In genomic region chr4:145061325-145061920, GRCh38 we compare ENCODE assay signal across 9 cellular contexts. TPM values are rescaled to one million over a fixed set of nuclear protein-coding genes. Genes with fewer than 3 reads are reported as not detected.
DNase-seq lines count a peak whose midpoint lies in the region; ATAC-seq and TF ChIP-seq lines count a peak whose summit lies in the region.
"Had no signal": no experiment of that assay in that cellular context is flagged by ENCODE, and none has a peak within 500 bp of the region (broad histone marks: within the 10 kb centered on the region; RNA-seq: fewer than 3 reads in every experiment).

No MANE protein-coding gene starts in this region.

- H3K4me1 ChIP-seq in PC-3 (ENCODE audit: insufficient read depth, low read length) = no peaks in the 10 kb centered on the region
- H3K4me1 ChIP-seq: SJSA1 had no signal

- no peak overlapping the region for H3K4me2 ChIP-seq in PC-3 (ENCODE audit: low read length)

- H3K27ac ChIP-seq in PC-3 (ENCODE audit: low read length) = no peak overlapping the region
- H3K27ac ChIP-seq: SJSA1 had no signal

- intact Hi-C loops in PC-3 (cut with micrococcal nuclease) = loop anchor here (1.0 to 10.0 kb wide), 7 partner anchors 271 to 887 kb away; no protein-coding TSS in a partner anchor

- ATAC-seq in GM21367 (IDR thresholded peaks at IDR 0.05; ENCODE audit: unreplicated experiment) (peak; percentile 53), PC-3 (peak; percentile 64), esophagus mucosa (peak; percentile 44), omental fat pad (ENCODE audit: low FRiP score) (peak; percentile 66), HG02588 (IDR thresholded peaks at IDR 0.05; ENCODE audit: unreplicated experiment) (no peak)

- no peaks in the 10 kb centered on the region for H3F3A ChIP-seq in PC-3 (ENCODE audit: low read length, unreplicated experiment)

- H3K4me3 ChIP-seq in Jurkat, Clone E6-1 (ENCODE audit: low read length) = no peak overlapping the region
- H3K4me3 ChIP-seq in PC-3 (ENCODE audit: low read length) = no peak overlapping the region
- H3K4me3 ChIP-seq: SJSA1 had no signal

- no peaks in the 10 kb centered on the region for H3K27me3 ChIP-seq in PC-3 (ENCODE audit: low read length)
- H3K27me3 ChIP-seq: SJSA1 had no signal

- POLR2A ChIA-PET in PC-3 (lab: Charles Lee; ENCODE audit: unreplicated experiment) = no interaction called here

- no peak overlapping the region for H3K9ac ChIP-seq in PC-3 (ENCODE audit: low read length)

- DNase-seq in DMS114 treated with DMSO at 0.1 percent for 48 hours (lab: John Stamatoyannopoulos, UW; ENCODE audit: unreplicated experiment) = peak; percentile 58
- peak; percentile 77 for DNase-seq in Jurkat, Clone E6-1 (ENCODE audit: low read depth, low spot score)
- peak; percentile 77 for DNase-seq in PC-3
- DNase-seq in omental fat pad (ENCODE audit: low spot score) = no peak
- no peak for DNase-seq in stimulated activated CD4-positive, alpha-beta T cell treated with anti-CD3 and anti-CD28 coated beads, Interleukin-2, amount 100 ng/mL, for 24 hours

- H4K20me1 ChIP-seq in PC-3 (ENCODE audit: low read length) = no peaks in the 10 kb centered on the region

- H3K9me3 ChIP-seq in PC-3 (ENCODE audit: low read length) = no peaks in the 10 kb centered on the region
- H3K9me3 ChIP-seq: SJSA1 had no signal

- H3K9me2 ChIP-seq in PC-3 (replicated peaks; ENCODE audit: low read length) = no peaks in the 10 kb centered on the region

- H3K79me2 ChIP-seq in PC-3 (ENCODE audit: low read length) = no peaks in the 10 kb centered on the region

- no TSS peak for BruUV-seq in PC-3 (replicated peaks; lab: Mats Ljungman, UMichigan)

- TF ChIP-seq CTCF in PC-3 (conservative IDR thresholded peaks at IDR 0.05; ENCODE audit: low read depth, low read length) = peak; percentile 85
- no peak for TF ChIP-seq CTCF in omental fat pad (IDR thresholded peaks at IDR 0.05)

- H2AFZ ChIP-seq in PC-3 (ENCODE audit: low read length) = no peak overlapping the region

- CTCF ChIA-PET in PC-3 (lab: Charles Lee) = interaction anchor here (0.7 to 0.9 kb wide), 2 partner anchors 37 to 370 kb away, joined by 3 read pairs; partner anchors contain the start of genes ABCE1 and ANAPC10

- no peaks in the 10 kb centered on the region for H3K36me3 ChIP-seq in PC-3 (ENCODE audit: low read depth, low read length)

RNA-seq across cellular contexts. Expression of gene ANAPC10, which starts 36.6 kb away (rescaled TPM):
- polyA plus RNA-seq in Jurkat, Clone E6-1 (2012; ENCODE audit: insufficient read depth, insufficient read length) = 49.4 TPM
- total RNA-seq in PC-3 (2014; rRNA removed) (26.0 and 33.1 TPM in 2 replicates), esophagus mucosa (13.5 TPM), omental fat pad (10 to 100 TPM; 19.2 to 44.6 (median 21.9) TPM)

RNA-seq across cellular contexts. Expression of gene ABCE1, which starts 36.7 kb away (rescaled TPM):
- 156 TPM for polyA plus RNA-seq in Jurkat, Clone E6-1 (2012; ENCODE audit: insufficient read depth, insufficient read length)
- total RNA-seq in PC-3 (2014; rRNA removed) = 131 and 153 TPM in 2 replicates
- total RNA-seq in esophagus mucosa = 49.3 TPM
- total RNA-seq in omental fat pad = 100 to 1,000 TPM in 1 of 4 donors, 10 to 100 TPM in 3; 64.0 to 165 (median 82.4) TPM

Comparison
In these comparisons a context has a peak if more than half of its experiments do, and no peak if none do; other contexts are left out.
1. DNase-seq: peak in DMS114 treated with DMSO at 0.1 percent for 48 hours (single experiment), Jurkat, Clone E6-1 (single experiment) and PC-3 (single experiment); none in omental fat pad (single experiment) and stimulated activated CD4-positive, alpha-beta T cell treated with anti-CD3 and anti-CD28 coated beads, Interleukin-2, amount 100 ng/mL, for 24 hours (0 of 2).